8 cellular contexts compared by ENCODE assay signal in the genomic region with DNA sequence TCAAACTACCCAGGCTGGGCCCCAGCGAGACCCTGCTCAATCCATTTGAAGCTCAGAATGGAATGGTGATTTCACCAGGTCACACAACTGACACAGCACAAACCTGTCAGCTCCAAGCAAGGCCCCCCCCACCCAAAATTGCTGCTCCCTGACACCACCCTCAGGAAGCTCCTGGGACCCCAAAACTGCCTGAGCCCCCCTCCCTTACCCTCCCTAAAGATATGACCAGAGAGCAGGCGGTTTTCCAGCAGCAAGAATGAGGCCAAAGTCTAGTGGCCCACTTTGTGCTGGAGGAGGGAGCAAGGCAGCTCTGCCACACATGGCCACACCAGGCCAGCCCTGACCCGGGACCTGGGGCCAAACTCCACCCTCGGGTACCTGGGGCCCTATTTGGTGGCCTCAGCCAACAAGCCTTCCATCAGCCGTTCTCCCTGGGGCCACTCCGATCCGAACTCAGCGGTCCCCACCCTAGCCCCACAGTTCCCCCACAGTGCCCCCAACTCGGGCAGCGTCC. TPM values are rescaled to one million over a fixed set of nuclear protein-coding genes. Genes with fewer than 3 reads are reported as not detected.
DNase-seq lines count a peak whose midpoint lies in the region; ATAC-seq and TF ChIP-seq lines count a peak whose summit lies in the region.
"Had no signal": no experiment of that assay in that cellular context is flagged by ENCODE, and none has a peak within 500 bp of the region (broad histone marks: within the 10 kb centered on the region; RNA-seq: fewer than 3 reads in every experiment).

No MANE protein-coding gene starts in this region.

- H3K36me3 ChIP-seq in PC-9 (ENCODE audit: low read depth), result peaks cover 9% of the 10 kb centered on the region
- H3K36me3 ChIP-seq: neutrophil had no signal

- H2AFZ ChIP-seq in PC-9, result no peak overlapping the region

- intact Hi-C loops in PC-9 (cut with micrococcal nuclease; ENCODE audit: unreplicated experiment), result no loop called here

- H3K4me1 ChIP-seq in PC-9 (replicated peaks; ENCODE audit: insufficient read depth), result peaks cover 58% of the 10 kb centered on the region

- no TSS peak for BruUV-seq in PC-9 (replicated peaks; lab: Mats Ljungman, UMichigan)

- no peak for ATAC-seq in stimulated activated effector memory CD8-positive, alpha-beta T cell treated with anti-CD3 and anti-CD28 coated beads, Interleukin-12 subunit alpha, Interleukin-12 subunit beta, amount 100 ng/mL, for 72 hours

- TF ChIP-seq CTCF in PC-9 (conservative IDR thresholded peaks at IDR 0.05) (no peak), fibroblast of the aortic adventitia (IDR thresholded peaks at IDR 0.05; ENCODE audit: insufficient read depth, low read length) (no peak)

- H3K4me3 ChIP-seq in PC-9 (peak overlapping the region; percentile 82), fibroblast of the aortic adventitia (ENCODE audit: low read depth, low read length) (peak overlapping the region; percentile 90)

- H3K9me2 ChIP-seq in PC-9 (ENCODE audit: insufficient read depth), result no peaks in the 10 kb centered on the region

- no peaks in the 10 kb centered on the region for H3K9me3 Mint-ChIP-seq in stimulated activated effector memory CD8-positive, alpha-beta T cell treated with anti-CD3 and anti-CD28 coated beads, Interleukin-12 subunit alpha, Interleukin-12 subunit beta, amount 100 ng/mL, for 72 hours

- peaks cover 73% of the 10 kb centered on the region for H3K79me2 ChIP-seq in PC-9 (ENCODE audit: low read depth)

- no peaks in the 10 kb centered on the region for H3K27me3 ChIP-seq in PC-9 (ENCODE audit: insufficient read depth, low read depth)

- H3K27ac Mint-ChIP-seq in stimulated activated effector memory CD8-positive, alpha-beta T cell treated with anti-CD3 and anti-CD28 coated beads, Interleukin-12 subunit alpha, Interleukin-12 subunit beta, amount 100 ng/mL, for 72 hours, result peak overlapping the region; percentile 50

- H3F3A ChIP-seq in PC-9 (ENCODE audit: insufficient read depth, low read depth), result peaks cover 36% of the 10 kb centered on the region

- peak overlapping the region; percentile 47 for H3K27ac ChIP-seq in PC-9
- H3K27ac ChIP-seq: neutrophil had no signal

- H4K20me1 ChIP-seq in PC-9 (ENCODE audit: insufficient read depth), result peaks cover 36% of the 10 kb centered on the region

- CTCF ChIA-PET in PC-9 (lab: Charles Lee), result interaction anchor here (0.7 kb wide), 1 partner anchor 9 kb away, joined by 16 read pairs; no protein-coding TSS in a partner anchor

- H3K36me3 Mint-ChIP-seq in stimulated activated effector memory CD8-positive, alpha-beta T cell treated with anti-CD3 and anti-CD28 coated beads, Interleukin-12 subunit alpha, Interleukin-12 subunit beta, amount 100 ng/mL, for 72 hours, result peaks cover 6% of the 10 kb centered on the region

- DNase-seq in PC-9 (peak in 1 of 2 experiments; percentile 19), fibroblast of the aortic adventitia (ENCODE audit: low read depth) (no peak), NCI-H1694 (lab: John Stamatoyannopoulos, UW) (no peak), KG1 (lab: John Stamatoyannopoulos, UW) (no peak), SIG-M5 (lab: John Stamatoyannopoulos, UW) (no peak)
- DNase-seq in stimulated activated effector memory CD8-positive, alpha-beta T cell treated with anti-CD3 and anti-CD28 coated beads, Interleukin-12 subunit alpha, Interleukin-12 subunit beta, amount 100 ng/mL, for 72 hours (ENCODE audit: low spot score in 2 of 2), result no peak

- peaks cover 22% of the 10 kb centered on the region for H3K4me1 Mint-ChIP-seq in stimulated activated effector memory CD8-positive, alpha-beta T cell treated with anti-CD3 and anti-CD28 coated beads, Interleukin-12 subunit alpha, Interleukin-12 subunit beta, amount 100 ng/mL, for 72 hours

- H3K4me3 Mint-ChIP-seq in stimulated activated effector memory CD8-positive, alpha-beta T cell treated with anti-CD3 and anti-CD28 coated beads, Interleukin-12 subunit alpha, Interleukin-12 subunit beta, amount 100 ng/mL, for 72 hours, result peak overlapping the region; percentile 62

- peak overlapping the region; percentile 89 for H3K4me2 ChIP-seq in PC-9

- H3K9me3 ChIP-seq in PC-9 (ENCODE audit: insufficient read depth, low read depth), result no peaks in the 10 kb centered on the region
- H3K9me3 ChIP-seq: neutrophil had no signal

- POLR2A ChIA-PET in PC-9 (lab: Charles Lee; ENCODE audit: unreplicated experiment), result no interaction called here

RNA-seq across cellular contexts. Expression of gene NR2F6, which starts 2.3 kb away (rescaled TPM):
- 90.8 and 112 TPM in 2 replicates for total RNA-seq in PC-9 (2021)
- 23.7 and 27.9 TPM in 2 replicates for total RNA-seq in fibroblast of the aortic adventitia (ENCODE audit: low replicate concordance)

RNA-seq across cellular contexts. Expression of gene OCEL1, which starts 17.4 kb away (rescaled TPM):
- total RNA-seq in PC-9 (2021) (30.6 and 34.5 TPM in 2 replicates), fibroblast of the aortic adventitia (ENCODE audit: low replicate concordance) (3.9 and 19.7 TPM in 2 replicates)

RNA-seq across cellular contexts. Expression of gene USHBP1, which starts 21.1 kb away (rescaled TPM):
- total RNA-seq in PC-9 (2021) (not detected in 2 replicates), fibroblast of the aortic adventitia (ENCODE audit: low replicate concordance) (not detected in 2 replicates)
- total RNA-seq: H4 had no signal

RNA-seq across cellular contexts. Expression of gene BABAM1, which starts 23.8 kb away (rescaled TPM):
- 127 and 152 TPM in 2 replicates for total RNA-seq in PC-9 (2021)
- 59.3 and 72.1 TPM in 2 replicates for total RNA-seq in fibroblast of the aortic adventitia (ENCODE audit: low replicate concordance)

RNA-seq across cellular contexts. Expression of gene USE1, which starts 28.2 kb away (rescaled TPM):
- total RNA-seq in PC-9 (2021) (19.8 and 22.5 TPM in 2 replicates), fibroblast of the aortic adventitia (ENCODE audit: low replicate concordance) (23.8 and 27.8 TPM in 2 replicates)
